Comparison of ENCODE assay signal across 17 cellular contexts in the genomic region with DNA sequence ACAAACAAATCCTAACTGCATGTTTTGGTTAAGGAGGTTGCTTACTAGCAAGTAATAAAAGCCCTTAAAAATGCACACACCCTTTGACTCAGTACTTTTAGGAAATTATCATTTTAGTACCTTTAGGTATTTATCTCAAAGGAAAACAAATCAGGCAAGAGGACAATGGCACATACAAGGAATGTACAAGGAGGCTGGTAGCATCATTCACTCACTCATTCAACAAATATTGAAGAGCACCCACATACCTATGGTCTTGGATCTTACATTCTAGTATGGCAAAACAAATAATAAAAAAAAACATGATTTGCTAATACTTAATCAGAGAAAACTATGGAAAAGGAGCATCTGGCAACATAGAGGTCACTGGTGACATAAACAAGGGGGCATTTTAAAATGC.
A peak's percentile ranks its signal among the peaks of the same experiment; 100 is the strongest.
DNase-seq lines count a peak whose midpoint lies in the region; TF ChIP-seq lines count a peak whose summit lies in the region.
"Had no signal": no experiment of that assay in that cellular context is flagged by ENCODE, and none has a peak within 500 bp of the region (broad histone marks: within the 10 kb centered on the region; RNA-seq: fewer than 3 reads in every experiment).

No MANE protein-coding gene starts in this region.

- H3K14ac ChIP-seq in neuronal stem cell (ENCODE audit: low read length), result no peak overlapping the region

- H4K8ac ChIP-seq in neuronal stem cell (ENCODE audit: low read depth, low read length), result no peak overlapping the region

- H4K20me1 ChIP-seq in PC-9 (ENCODE audit: insufficient read depth), result peaks cover 9% of the 10 kb centered on the region

- H3K27ac ChIP-seq in breast epithelium (no peak overlapping the region), PC-9 (peak overlapping the region; percentile 3), endodermal cell (ENCODE audit: low read depth, low read length) (no peak overlapping the region), tibial artery (no peak overlapping the region), neuronal stem cell (replicated peaks; ENCODE audit: low read length) (no peak overlapping the region), suprapubic skin (no peak overlapping the region)
- H3K27ac ChIP-seq: HL-60, KMS-11 had no signal

- H3K9me2 ChIP-seq in PC-9 (ENCODE audit: insufficient read depth), result no peaks in the 10 kb centered on the region

- no peak overlapping the region for H3K4me3 ChIP-seq in breast epithelium
- no peak overlapping the region for H3K4me3 ChIP-seq in PC-9
- no peak overlapping the region for H3K4me3 ChIP-seq in endodermal cell (ENCODE audit: low read length)
- no peak overlapping the region for H3K4me3 ChIP-seq in tibial artery
- H3K4me3 ChIP-seq in neuronal stem cell (ENCODE audit: low read length in 2 of 2), result no peak overlapping the region
- no peak overlapping the region for H3K4me3 ChIP-seq in suprapubic skin
- H3K4me3 ChIP-seq: HAP-1 had no signal

- no peak overlapping the region for H2BK12ac ChIP-seq in neuronal stem cell (ENCODE audit: low read length)

- POLR2A ChIA-PET in MCF 10A (lab: Yijun Ruan, JAX), result interaction anchor here (0.7 kb wide), 1 partner anchor 157 kb away, joined by 3 read pairs; no protein-coding TSS in a partner anchor
- POLR2A ChIA-PET in PC-9 (lab: Charles Lee; ENCODE audit: unreplicated experiment), result no interaction called here

- no TSS peak for BruUV-seq in MCF 10A (replicated peaks; lab: Mats Ljungman, UMichigan)
- BruUV-seq in PC-9 (replicated peaks; lab: Mats Ljungman, UMichigan), result no TSS peak

- H3K27me3 Mint-ChIP-seq in MCF 10A (ENCODE audit: insufficient read depth, unreplicated experiment) (no peaks in the 10 kb centered on the region), endodermal cell (ENCODE audit: insufficient read depth) (no peaks in the 10 kb centered on the region)
- H3K27me3 Mint-ChIP-seq: B cell had no signal

- H3K18ac ChIP-seq in neuronal stem cell (ENCODE audit: low read length), result no peak overlapping the region

- H3K9ac ChIP-seq in endodermal cell (ENCODE audit: extremely low read depth, low read length, poor library complexity, severe bottlenecking) (no peak overlapping the region), neuronal stem cell (ENCODE audit: low read depth, low read length, poor library complexity) (no peak overlapping the region)
- H3K9ac ChIP-seq: KMS-11 had no signal

- H3K79me2 ChIP-seq in PC-9 (ENCODE audit: low read depth), result peaks cover 93% of the 10 kb centered on the region

- H4K91ac ChIP-seq in neuronal stem cell (ENCODE audit: low read depth, low read length, poor library complexity), result no peak overlapping the region

- TF ChIP-seq POLR2A in breast epithelium (IDR thresholded peaks at IDR 0.05) (no peak), suprapubic skin (IDR thresholded peaks at IDR 0.05) (no peak)

- no peaks in the 10 kb centered on the region for H3K27me3 ChIP-seq in breast epithelium
- H3K27me3 ChIP-seq in PC-9 (ENCODE audit: insufficient read depth, low read depth), result no peaks in the 10 kb centered on the region
- H3K27me3 ChIP-seq in endodermal cell (ENCODE audit: control insufficient read depth, insufficient read depth, low read length, poor library complexity, severe bottlenecking), result no peaks in the 10 kb centered on the region
- H3K27me3 ChIP-seq in tibial artery, result no peaks in the 10 kb centered on the region
- no peaks in the 10 kb centered on the region for H3K27me3 ChIP-seq in neuronal stem cell (ENCODE audit: control insufficient read depth in 3 of 3, insufficient read depth in 3 of 3, low read depth in 1 of 3, low read length in 3 of 3)
- H3K27me3 ChIP-seq in suprapubic skin, result no peaks in the 10 kb centered on the region

- no peak overlapping the region for H3K4me3 Mint-ChIP-seq in MCF 10A (ENCODE audit: unreplicated experiment)
- H3K4me3 Mint-ChIP-seq in endodermal cell, result no peak overlapping the region
- H3K4me3 Mint-ChIP-seq: B cell had no signal

- no peak overlapping the region for H2AK5ac ChIP-seq in neuronal stem cell (ENCODE audit: low read depth, low read length)

- TF ChIP-seq EP300 in suprapubic skin (IDR thresholded peaks at IDR 0.05), result no peak

- H3K27ac Mint-ChIP-seq in MCF 10A (ENCODE audit: low read depth, unreplicated experiment) (peak overlapping the region; percentile 74), endodermal cell (peak overlapping the region; percentile 70)
- H3K27ac Mint-ChIP-seq: B cell had no signal

- DNase-seq in MCF 10A (ENCODE audit: unreplicated experiment) (no peak), breast epithelium (ENCODE audit: low spot score in 2 of 2) (no peak), PC-9 (no peak), endodermal cell (no peak), renal cortical epithelial cell (ENCODE audit: low read depth) (peak; percentile 15), tibial artery (no peak), neuronal stem cell (ENCODE audit: low spot score) (no peak), suprapubic skin (ENCODE audit: low spot score in 2 of 2) (no peak)
- DNase-seq: 8988T, DMS79, NCI-H1105, NCI-H2171, NCI-H524 treated with DMSO at 0.1 percent for 48 hours had no signal

- H3K23ac ChIP-seq in neuronal stem cell (ENCODE audit: low read depth, low read length, poor library complexity), result no peak overlapping the region

- intact Hi-C loops in MCF 10A (cut with micrococcal nuclease), result no loop called here
- intact Hi-C loops in breast epithelium (cut with DNase I; ENCODE audit: low total_unique reads), result loop anchor here (10.0 kb wide), 1 partner anchor 1074 kb away; no protein-coding TSS in a partner anchor
- intact Hi-C loops in PC-9 (cut with micrococcal nuclease; ENCODE audit: unreplicated experiment), result no loop called here
- intact Hi-C loops in tibial artery (cut with DNase I; ENCODE audit: low total_unique reads), result no loop called here

- H3K36me3 ChIP-seq in breast epithelium (no peaks in the 10 kb centered on the region), PC-9 (ENCODE audit: low read depth) (peaks cover 16% of the 10 kb centered on the region), endodermal cell (ENCODE audit: control insufficient read depth, insufficient read depth, low read length) (no peaks in the 10 kb centered on the region), tibial artery (no peaks in the 10 kb centered on the region), neuronal stem cell (replicated peaks in 1 of 2; ENCODE audit: control insufficient read depth in 2 of 2, insufficient read depth in 2 of 2, low read length in 2 of 2) (peaks cover 0 to 15% of the 10 kb centered on the region in 2 donors), suprapubic skin (no peaks in the 10 kb centered on the region)

- H3K36me3 Mint-ChIP-seq in MCF 10A (ENCODE audit: insufficient read depth, unreplicated experiment) (peaks cover 10% of the 10 kb centered on the region), endodermal cell (ENCODE audit: low read depth) (peaks cover 1% of the 10 kb centered on the region)

- no peak overlapping the region for H3K4ac ChIP-seq in neuronal stem cell (ENCODE audit: low read length)

- H3K9me3 ChIP-seq in breast epithelium, result peaks cover 0 to under 1% of the 10 kb centered on the region in 2 donors
- H3K9me3 ChIP-seq in PC-9 (ENCODE audit: insufficient read depth, low read depth), result peaks cover 2% of the 10 kb centered on the region
- H3K9me3 ChIP-seq in endodermal cell (ENCODE audit: control insufficient read depth, low read length), result peaks cover 7% of the 10 kb centered on the region
- H3K9me3 ChIP-seq in tibial artery, result no peaks in the 10 kb centered on the region
- peaks cover 0 to 6% of the 10 kb centered on the region in 2 donors for H3K9me3 ChIP-seq in neuronal stem cell (replicated peaks in 1 of 2; ENCODE audit: control insufficient read depth in 2 of 2, insufficient read depth in 1 of 2, low read depth in 1 of 2, low read length in 2 of 2)
- no peaks in the 10 kb centered on the region for H3K9me3 ChIP-seq in suprapubic skin

- H2AFZ ChIP-seq in PC-9 (no peak overlapping the region), neuronal stem cell (ENCODE audit: low read length) (no peak overlapping the region)

- no peak overlapping the region for H2BK15ac ChIP-seq in neuronal stem cell (ENCODE audit: low read length)

- H2BK5ac ChIP-seq in neuronal stem cell (ENCODE audit: low read length), result no peak overlapping the region

- H3F3A ChIP-seq in PC-9 (ENCODE audit: insufficient read depth, low read depth), result peaks cover 23% of the 10 kb centered on the region

- H3K79me1 ChIP-seq in neuronal stem cell (ENCODE audit: low read depth, low read length), result no peaks in the 10 kb centered on the region

- H3K9me3 Mint-ChIP-seq in MCF 10A (ENCODE audit: unreplicated experiment) (no peaks in the 10 kb centered on the region), endodermal cell (peaks cover under 1% of the 10 kb centered on the region)

- no peak overlapping the region for H2BK120ac ChIP-seq in neuronal stem cell (ENCODE audit: low read depth, low read length)

- CTCF ChIA-PET in MCF 10A (lab: Yijun Ruan, JAX) (interaction anchor here (0.7 kb wide), 2 partner anchors 10 to 63 kb away, joined by 3 to 5 read pairs; no protein-coding TSS in a partner anchor), PC-9 (lab: Charles Lee) (no interaction called here)

- TF ChIP-seq CTCF in MCF 10A (IDR thresholded peaks at IDR 0.05; ENCODE audit: unreplicated experiment) (no peak), breast epithelium (IDR thresholded peaks at IDR 0.05) (no peak), PC-9 (conservative IDR thresholded peaks at IDR 0.05) (no peak), endodermal cell (conservative IDR thresholded peaks at IDR 0.05) (no peak), tibial artery (IDR thresholded peaks at IDR 0.05) (no peak), suprapubic skin (IDR thresholded peaks at IDR 0.05) (no peak)

- H3K4me2 ChIP-seq in PC-9, result no peak overlapping the region
- H3K4me2 ChIP-seq in neuronal stem cell (ENCODE audit: insufficient read depth, low read length, poor library complexity, severe bottlenecking), result no peak overlapping the region
- H3K4me2 ChIP-seq: KMS-11 had no signal

- H3K4me1 Mint-ChIP-seq in MCF 10A (ENCODE audit: insufficient read depth, unreplicated experiment) (peaks cover 21% of the 10 kb centered on the region), endodermal cell (peaks cover 17% of the 10 kb centered on the region)

- H3K4me1 ChIP-seq in breast epithelium (peaks cover 0 to 7% of the 10 kb centered on the region in 2 donors), PC-9 (replicated peaks; ENCODE audit: insufficient read depth) (no peaks in the 10 kb centered on the region), endodermal cell (ENCODE audit: control insufficient read depth, insufficient read depth, low read length) (no peaks in the 10 kb centered on the region), tibial artery (peaks cover 0 to 8% (median 0%) of the 10 kb centered on the region in 4 donors), neuronal stem cell (ENCODE audit: control insufficient read depth in 2 of 2, insufficient read depth in 1 of 2, low read depth in 1 of 2, low read length in 2 of 2) (peaks cover 7 to 17% of the 10 kb centered on the region in 2 donors), suprapubic skin (peaks cover 7% of the 10 kb centered on the region)
